18 cellular contexts compared by ENCODE assay signal in genomic region chr6:159421586-159421985, GRCh38.
"Had no signal": no experiment of that assay in that cellular context is flagged by ENCODE, and none has a peak within 500 bp of the region (broad histone marks: within the 10 kb centered on the region; RNA-seq: fewer than 3 reads in every experiment).

No MANE protein-coding gene starts in this region.

- H3K4me3 Mint-ChIP-seq: memory B cell, naive B cell, nephron, type B pancreatic cell had no signal

- H3K27me3 ChIP-seq: colonic mucosa, foreskin keratinocyte, neutrophil, stomach had no signal

- ATAC-seq: foreskin keratinocyte, lower lobe of right lung had no signal

- H3K27ac Mint-ChIP-seq: memory B cell, naive B cell, nephron, type B pancreatic cell had no signal

- H3K27ac ChIP-seq: colonic mucosa, foreskin keratinocyte, left ventricle myocardium inferior, lower lobe of right lung, neutrophil, psoas muscle, stomach had no signal

- H3K4me1 ChIP-seq: colonic mucosa, foreskin keratinocyte, lower lobe of right lung, psoas muscle, stomach had no signal

- H3K27me3 Mint-ChIP-seq: type B pancreatic cell had no signal

- H3K9me3 ChIP-seq: colonic mucosa, lower lobe of right lung, neutrophil, psoas muscle had no signal

- H3K4me3 ChIP-seq: colonic mucosa, left ventricle myocardium inferior, lower lobe of right lung, psoas muscle, stomach had no signal

- H3K9me3 Mint-ChIP-seq: memory B cell, type B pancreatic cell had no signal

- H3K4me1 Mint-ChIP-seq: memory B cell, naive B cell, nephron had no signal

- DNase-seq: colonic mucosa; dermis blood vessel endothelial cell; erythroblast; foreskin keratinocyte; kidney; left ventricle myocardium inferior; lower lobe of right lung; midbrain; naive B cell; psoas muscle; stimulated activated CD4-positive, alpha-beta T cell treated with anti-CD3 and anti-CD28 coated beads, Interleukin-2, amount 100 ng/mL, for 24 hours; stimulated activated CD4-positive, alpha-beta T cell treated with anti-CD3 and anti-CD28 coated beads, Interleukin-4, amount 100 ng/mL, for 4 hours; stimulated activated naive CD4-positive, alpha-beta T cell; stomach had no signal

- H3K36me3 ChIP-seq: colonic mucosa, left ventricle myocardium inferior, lower lobe of right lung, neutrophil, stomach had no signal

- H3K36me3 Mint-ChIP-seq: memory B cell, type B pancreatic cell had no signal
